In genomic region chr10:5293691-5294550, GRCh38 we compare ENCODE assay signal across 8 cellular contexts.
DNase-seq lines count a peak whose midpoint lies in the region; ATAC-seq and TF ChIP-seq lines count a peak whose summit lies in the region.

No MANE protein-coding gene starts in this region.

- ATAC-seq in GM18909 (IDR thresholded peaks at IDR 0.05; ENCODE audit: poor library complexity, unreplicated experiment): peak; percentile 46

- peak; percentile 64 for TF ChIP-seq CTCF in AG04449 (IDR thresholded peaks at IDR 0.05; ENCODE audit: insufficient read depth, low read length, missing control alignments)
- peak; percentile 51 for TF ChIP-seq CTCF in fibroblast of the aortic adventitia (IDR thresholded peaks at IDR 0.05; ENCODE audit: insufficient read depth, low read length)
- peak; percentile 66 for TF ChIP-seq CTCF in progenitor cell of endocrine pancreas (IDR thresholded peaks at IDR 0.05; ENCODE audit: unreplicated experiment)

- H3K4me1 Mint-ChIP-seq in progenitor cell of endocrine pancreas (ENCODE audit: low read depth): no peaks in the 10 kb centered on the region

- no peak overlapping the region for H3K4me3 Mint-ChIP-seq in progenitor cell of endocrine pancreas (ENCODE audit: low read depth)

- DNase-seq in AG04449 (ENCODE audit: low read depth, low spot score): no peak
- DNase-seq in NCI-H82 (lab: John Stamatoyannopoulos, UW): peak; percentile 63
- peak; percentile 42 for DNase-seq in activated CD8-positive, alpha-beta memory T cell treated with anti-CD3 and anti-CD28 coated beads, Interleukin-2, amount 50 U/mL, for 4 hours
- no peak for DNase-seq in fibroblast of the aortic adventitia (ENCODE audit: low read depth)
- peak; percentile 69 for DNase-seq in progenitor cell of endocrine pancreas (ENCODE audit: low spot score, unreplicated experiment)
- DNase-seq in NCI-H446 treated with DMSO at 0.1 percent for 48 hours (lab: John Stamatoyannopoulos, UW): no peak
- no peak for DNase-seq in NCI-H446 (lab: John Stamatoyannopoulos, UW)

- no peaks in the 10 kb centered on the region for H3K27me3 Mint-ChIP-seq in progenitor cell of endocrine pancreas

- H3K4me3 ChIP-seq in AG04449 (ENCODE audit: low read depth, low read length) (no peak overlapping the region), fibroblast of the aortic adventitia (ENCODE audit: low read depth, low read length) (no peak overlapping the region)

- no peaks in the 10 kb centered on the region for H3K36me3 Mint-ChIP-seq in progenitor cell of endocrine pancreas (ENCODE audit: insufficient read depth)

- POLR2A ChIA-PET in AG04449 (lab: Yijun Ruan, JAX): no interaction called here

- CTCF ChIA-PET in AG04449 (lab: Yijun Ruan, JAX): interaction anchor here (0.7 to 1.1 kb wide), 3 partner anchors 10 to 444 kb away, joined by 3 to 5 read pairs (median 3); no protein-coding TSS in a partner anchor

- no peak overlapping the region for H3K27ac Mint-ChIP-seq in progenitor cell of endocrine pancreas

- peaks cover 3% of the 10 kb centered on the region for H3K9me3 Mint-ChIP-seq in progenitor cell of endocrine pancreas (ENCODE audit: low read depth)

Comparison
In these comparisons a context has a peak if more than half of its experiments do, and no peak if none do; other contexts are left out.
1. DNase-seq: peak in NCI-H82 (single experiment), activated CD8-positive, alpha-beta memory T cell treated with anti-CD3 and anti-CD28 coated beads, Interleukin-2, amount 50 U/mL, for 4 hours (single experiment) and progenitor cell of endocrine pancreas (single experiment); none in AG04449 (single experiment), fibroblast of the aortic adventitia (single experiment), NCI-H446 treated with DMSO at 0.1 percent for 48 hours (single experiment) and NCI-H446 (0 of 2).
2. Peak in every context shown above with its lines, with median percentiles within 50 percentile points of each other: CTCF ChIP-seq.